ENCODE assay signal across 20 cellular contexts in the genomic region with DNA sequence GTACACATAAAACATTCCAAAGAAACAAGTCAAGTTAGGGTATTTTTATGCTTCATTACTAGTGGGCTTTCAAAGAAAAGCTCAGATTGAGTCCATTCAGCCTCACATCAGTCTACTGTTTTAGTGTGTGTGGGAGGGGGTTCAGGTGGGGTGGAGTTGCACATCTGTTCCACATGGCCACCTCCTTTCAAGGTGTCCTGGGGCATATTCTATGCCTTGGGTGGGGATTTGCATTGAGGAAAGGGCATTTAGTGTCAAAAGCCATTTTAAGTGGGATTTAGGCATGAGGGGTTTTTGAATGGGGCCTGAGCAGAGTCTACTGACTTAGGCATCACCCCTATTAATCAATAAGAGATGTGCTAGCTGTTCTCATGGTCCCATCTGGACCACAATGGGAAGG.
DNase-seq lines count a peak whose midpoint lies in the region; ATAC-seq and TF ChIP-seq lines count a peak whose summit lies in the region.
"Had no signal": no experiment of that assay in that cellular context is flagged by ENCODE, and none has a peak within 500 bp of the region (broad histone marks: within the 10 kb centered on the region; RNA-seq: fewer than 3 reads in every experiment).

No MANE protein-coding gene starts in this region.

- H3K4me1 ChIP-seq in neuronal stem cell (ENCODE audit: control insufficient read depth in 2 of 2, insufficient read depth in 1 of 2, low read depth in 1 of 2, low read length in 2 of 2), result peaks cover 0 to 2% of the 10 kb centered on the region in 2 donors
- H3K4me1 ChIP-seq: A549; BLaER1 treated with 17β-estradiol and CSF1 and Interleukin-3, amounts not matched to agents 10 nM and 100 nM; Caco-2 had no signal

- no peaks in the 10 kb centered on the region for H3K27me3 Mint-ChIP-seq in neural crest cell (ENCODE audit: low read depth)
- H3K27me3 Mint-ChIP-seq: B cell; CD4-positive, alpha-beta T cell had no signal

- H3K4me3 Mint-ChIP-seq in neural crest cell, result no peak overlapping the region
- H3K4me3 Mint-ChIP-seq: B cell; CD4-positive, alpha-beta T cell; CD8-positive, alpha-beta T cell had no signal

- no peak overlapping the region for H3K18ac ChIP-seq in neuronal stem cell (ENCODE audit: low read length)

- TF ChIP-seq CTCF in neural crest cell (conservative IDR thresholded peaks at IDR 0.05) (no peak), foreskin fibroblast (IDR thresholded peaks at IDR 0.05; ENCODE audit: low read depth, low read length) (no peak)

- H3K4ac ChIP-seq in neuronal stem cell (ENCODE audit: low read length), result no peak overlapping the region

- no peak overlapping the region for H3K9ac ChIP-seq in neuronal stem cell (ENCODE audit: low read depth, low read length, poor library complexity)
- H3K9ac ChIP-seq: BLaER1 treated with 17β-estradiol and CSF1 and Interleukin-3, amounts not matched to agents 10 nM and 100 nM had no signal

- no peaks in the 10 kb centered on the region for H3K36me3 ChIP-seq in neuronal stem cell (replicated peaks in 1 of 2; ENCODE audit: control insufficient read depth in 2 of 2, insufficient read depth in 2 of 2, low read length in 2 of 2)
- H3K36me3 ChIP-seq: BLaER1 treated with 17β-estradiol and CSF1 and Interleukin-3, amounts not matched to agents 10 nM and 100 nM had no signal

- peaks cover 4% of the 10 kb centered on the region for H3K9me3 Mint-ChIP-seq in neural crest cell
- H3K9me3 Mint-ChIP-seq: CD8-positive, alpha-beta T cell had no signal

- no peak overlapping the region for H2BK120ac ChIP-seq in neuronal stem cell (ENCODE audit: low read depth, low read length)

- H4K91ac ChIP-seq in neuronal stem cell (ENCODE audit: low read depth, low read length, poor library complexity), result no peak overlapping the region

- H3K27ac ChIP-seq in neuronal stem cell (replicated peaks; ENCODE audit: low read length), result no peak overlapping the region
- H3K27ac ChIP-seq: 22Rv1; A549; BLaER1 treated with 17β-estradiol and CSF1 and Interleukin-3, amounts not matched to agents 10 nM and 100 nM; C4-2B had no signal

- no peak overlapping the region for H4K8ac ChIP-seq in neuronal stem cell (ENCODE audit: low read depth, low read length)

- no peaks in the 10 kb centered on the region for H3K79me1 ChIP-seq in neuronal stem cell (ENCODE audit: low read depth, low read length)

- no peak overlapping the region for H3K4me2 ChIP-seq in neuronal stem cell (ENCODE audit: insufficient read depth, low read length, poor library complexity, severe bottlenecking)
- H3K4me2 ChIP-seq: A549; BLaER1 treated with 17β-estradiol and CSF1 and Interleukin-3, amounts not matched to agents 10 nM and 100 nM had no signal

- ATAC-seq in HG02623 (IDR thresholded peaks at IDR 0.05; ENCODE audit: unreplicated experiment), result no peak
- ATAC-seq: A549; CD8-positive, alpha-beta T cell had no signal

- no peak overlapping the region for H3K14ac ChIP-seq in neuronal stem cell (ENCODE audit: low read length)

- H3K23ac ChIP-seq in neuronal stem cell (ENCODE audit: low read depth, low read length, poor library complexity), result no peak overlapping the region

- H3K4me3 ChIP-seq in neuronal stem cell (ENCODE audit: low read length in 2 of 2) (no peak overlapping the region), foreskin fibroblast (ENCODE audit: low read depth in 1 of 2, low read length in 2 of 2) (no peak overlapping the region)
- H3K4me3 ChIP-seq: A549; BLaER1 treated with 17β-estradiol and CSF1 and Interleukin-3, amounts not matched to agents 10 nM and 100 nM had no signal

- H2BK15ac ChIP-seq in neuronal stem cell (ENCODE audit: low read length), result no peak overlapping the region

- peak; percentile 12 for DNase-seq in NCI-H82 (lab: John Stamatoyannopoulos, UW)
- no peak for DNase-seq in NCI-H82 treated with DMSO at 0.1 percent for 48 hours (lab: John Stamatoyannopoulos, UW; ENCODE audit: unreplicated experiment)
- DNase-seq in left kidney (ENCODE audit: low read depth, low spot score), result peak; percentile 47
- no peak for DNase-seq in neural crest cell (ENCODE audit: low read depth, low spot score)
- DNase-seq in neuronal stem cell (ENCODE audit: low spot score), result peak; percentile 15
- no peak for DNase-seq in foreskin fibroblast
- DNase-seq in activated CD4-positive, alpha-beta T cell treated with anti-CD3 and anti-CD28 coated beads for 48 hours, result no peak
- DNase-seq: AML-193; Caco-2; Calu3; CD4-positive, alpha-beta T cell; CD8-positive, alpha-beta T cell; DMS79 treated with DMSO at 0.1 percent for 48 hours; GF-D8 had no signal

- H2AFZ ChIP-seq in neuronal stem cell (ENCODE audit: low read length), result no peak overlapping the region

- no peak overlapping the region for H2BK12ac ChIP-seq in neuronal stem cell (ENCODE audit: low read length)

- H3K27ac Mint-ChIP-seq in neural crest cell (ENCODE audit: unreplicated experiment), result peak overlapping the region; percentile 50
- H3K27ac Mint-ChIP-seq: B cell; CD4-positive, alpha-beta T cell; CD8-positive, alpha-beta T cell had no signal

- no peaks in the 10 kb centered on the region for H3K36me3 Mint-ChIP-seq in neural crest cell (ENCODE audit: low read depth)
- H3K36me3 Mint-ChIP-seq: CD8-positive, alpha-beta T cell had no signal

- no peaks in the 10 kb centered on the region for H3K9me3 ChIP-seq in neuronal stem cell (replicated peaks in 1 of 2; ENCODE audit: control insufficient read depth in 2 of 2, insufficient read depth in 1 of 2, low read depth in 1 of 2, low read length in 2 of 2)
- H3K9me3 ChIP-seq: A549; BLaER1 treated with 17β-estradiol and CSF1 and Interleukin-3, amounts not matched to agents 10 nM and 100 nM; Caco-2 had no signal

- no peaks in the 10 kb centered on the region for H3K27me3 ChIP-seq in neuronal stem cell (ENCODE audit: control insufficient read depth in 3 of 3, insufficient read depth in 3 of 3, low read depth in 1 of 3, low read length in 3 of 3)
- H3K27me3 ChIP-seq: BLaER1 treated with 17β-estradiol and CSF1 and Interleukin-3, amounts not matched to agents 10 nM and 100 nM had no signal

- peaks cover 9% of the 10 kb centered on the region for H3K4me1 Mint-ChIP-seq in neural crest cell
- H3K4me1 Mint-ChIP-seq: B cell had no signal

- H2BK5ac ChIP-seq in neuronal stem cell (ENCODE audit: low read length), result no peak overlapping the region

- no peak overlapping the region for H2AK5ac ChIP-seq in neuronal stem cell (ENCODE audit: low read depth, low read length)

Comparison
In these comparisons a context has a peak if more than half of its experiments do, and no peak if none do; other contexts are left out.
1. DNase-seq: peak in NCI-H82 (single experiment), left kidney (single experiment) and neuronal stem cell (single experiment); none in NCI-H82 treated with DMSO at 0.1 percent for 48 hours (single experiment), neural crest cell (single experiment), foreskin fibroblast (0 of 2) and activated CD4-positive, alpha-beta T cell treated with anti-CD3 and anti-CD28 coated beads for 48 hours (single experiment).